15 cellular contexts compared by ENCODE assay signal in the genomic region with DNA sequence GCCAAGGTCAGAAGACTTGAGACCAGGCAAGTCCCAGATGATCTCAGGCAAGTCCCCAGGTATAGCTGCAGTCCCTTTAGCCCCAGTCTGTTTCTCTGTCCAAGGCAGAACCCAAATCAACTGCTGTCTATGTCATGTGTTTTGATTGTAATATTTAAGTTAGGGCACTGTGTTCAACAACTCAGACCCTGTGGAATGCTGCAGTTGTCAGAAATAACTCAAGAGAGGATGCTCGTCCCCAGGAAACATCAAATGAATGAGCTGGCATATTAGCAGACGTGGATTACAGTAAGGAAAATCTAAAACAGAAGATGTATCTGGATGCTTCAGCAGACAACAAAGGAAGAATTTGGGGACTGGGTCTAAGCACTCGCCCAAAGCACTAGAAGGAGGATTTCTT.
DNase-seq lines count a peak whose midpoint lies in the region; ATAC-seq, FAIRE-seq and TF ChIP-seq lines count a peak whose summit lies in the region.
"Had no signal": no experiment of that assay in that cellular context is flagged by ENCODE, and none has a peak within 500 bp of the region (broad histone marks: within the 10 kb centered on the region; RNA-seq: fewer than 3 reads in every experiment).

No MANE protein-coding gene starts in this region.

- DNase-seq in BJ (ENCODE audit: low read depth) (peak; percentile 25), dorsolateral prefrontal cortex (no peak), HepG2 (ENCODE audit: low spot score) (no peak), COR-L47 (lab: John Stamatoyannopoulos, UW) (no peak)
- DNase-seq: activated CD4-positive, alpha-beta T cell treated with anti-CD3 and anti-CD28 coated beads, Interleukin-2, amount 10 ng/mL, durations not matched to agents 7 days and 5 days; NCI-H1417; PC-9; stimulated activated CD4-positive, alpha-beta T cell treated with anti-CD3 and anti-CD28 coated beads, Interleukin-4, amount 100 ng/mL, for 24 hours; stimulated activated naive CD8-positive, alpha-beta T cell treated with anti-CD3 and anti-CD28 coated beads, Interleukin-15, amount 100 ng/mL, for 72 hours had no signal

- H3K9me3 Mint-ChIP-seq in IgD-negative memory B cell (no peaks in the 10 kb centered on the region), nephron (no peaks in the 10 kb centered on the region)
- H3K9me3 Mint-ChIP-seq: activated CD4-positive, alpha-beta T cell treated with anti-CD3 and anti-CD28 coated beads, Interleukin-2, amount 10 ng/mL, durations not matched to agents 7 days and 5 days; stimulated activated naive CD8-positive, alpha-beta T cell treated with anti-CD3 and anti-CD28 coated beads, Interleukin-15, amount 100 ng/mL, for 72 hours; T-helper 1 cell treated with Interleukin-12 subunit alpha and Interleukin-12 subunit beta and Interleukin-4 antibody, amounts not matched to agents 30 μg/mL and 1 μg/mL, for 36 hours had no signal

- CTCF ChIA-PET in BJ (lab: Yijun Ruan, JAX) (interaction anchor here (1.1 to 1.6 kb wide), 2 partner anchors 16 to 66 kb away, joined by 5 to 8 read pairs; no protein-coding TSS in a partner anchor), HepG2 (lab: Yijun Ruan, JAX; ENCODE audit: low intra/inter-chr PET ratio, low total read pairs) (no interaction called here)

- BruUV-seq in HepG2 (replicated peaks; lab: Mats Ljungman, UMichigan) = no TSS peak

- H3K27me3 Mint-ChIP-seq in IgD-negative memory B cell (no peaks in the 10 kb centered on the region), nephron (ENCODE audit: low read depth) (peaks cover 8% of the 10 kb centered on the region)

- peak overlapping the region in 32 of 59 donors; percentile 1 to 82 (median 60) for H3K27ac ChIP-seq in dorsolateral prefrontal cortex
- H3K27ac ChIP-seq in HepG2 (ENCODE audit: extremely low read length, insufficient read depth, low read length) = no peak overlapping the region
- H3K27ac ChIP-seq: PC-9 had no signal

- POLR2A ChIA-PET in BJ (lab: Charles Lee) = no interaction called here
- POLR2A ChIA-PET in HepG2 (lab: Yijun Ruan, JAX) = no interaction called here

- H3K36me3 Mint-ChIP-seq in IgD-negative memory B cell (peaks cover 10% of the 10 kb centered on the region), nephron (ENCODE audit: low read depth) (peaks cover 15% of the 10 kb centered on the region)

- no peak overlapping the region for H3K4me3 ChIP-seq in BJ (ENCODE audit: low read depth, low read length)
- H3K4me3 ChIP-seq in dorsolateral prefrontal cortex = no peak overlapping the region
- no peak overlapping the region for H3K4me3 ChIP-seq in HepG2 (replicated peaks in 1 of 3; ENCODE audit: insufficient read depth in 1 of 3, low read depth in 2 of 3, low read length in 3 of 3)
- H3K4me3 ChIP-seq: body of pancreas, PC-9 had no signal

- H3K79me2 ChIP-seq in HepG2 (ENCODE audit: insufficient read depth, low read length) = no peaks in the 10 kb centered on the region

- no peak overlapping the region for H3K9ac ChIP-seq in HepG2 (ENCODE audit: insufficient read depth, low read depth, low read length)

- H3K27me3 ChIP-seq in BJ (ENCODE audit: control insufficient read depth, insufficient read depth, low read length) = no peaks in the 10 kb centered on the region
- H3K27me3 ChIP-seq in dorsolateral prefrontal cortex = no peaks in the 10 kb centered on the region
- peaks cover 0 to 14% of the 10 kb centered on the region in 2 experiments; a peak in 1 of 5 replicates for H3K27me3 ChIP-seq in HepG2 (ENCODE audit: control insufficient read depth in 1 of 2, insufficient read depth in 2 of 2, low read length in 2 of 2)
- H3K27me3 ChIP-seq: body of pancreas had no signal

- no peak overlapping the region for H2AFZ ChIP-seq in HepG2 (ENCODE audit: low read length)
- H2AFZ ChIP-seq: PC-9 had no signal

- peak overlapping the region; percentile 63 to 83 (median 68) for H3K4me3 Mint-ChIP-seq in IgD-negative memory B cell
- H3K4me3 Mint-ChIP-seq in nephron = peak overlapping the region in 1 of 3 experiments; percentile 7
- H3K4me3 Mint-ChIP-seq: activated CD4-positive, alpha-beta T cell treated with anti-CD3 and anti-CD28 coated beads, Interleukin-2, amount 10 ng/mL, durations not matched to agents 7 days and 5 days; stimulated activated naive CD8-positive, alpha-beta T cell treated with anti-CD3 and anti-CD28 coated beads, Interleukin-15, amount 100 ng/mL, for 72 hours; T-helper 1 cell treated with Interleukin-12 subunit alpha and Interleukin-12 subunit beta and Interleukin-4 antibody, amounts not matched to agents 30 μg/mL and 1 μg/mL, for 36 hours had no signal

- no peak for TF ChIP-seq POLR2A in HepG2 (IDR thresholded peaks at IDR 0.05; ENCODE audit: insufficient read depth in 1 of 2, low read depth in 2 of 2, low read length in 2 of 2)

- H4K20me1 ChIP-seq in HepG2 (ENCODE audit: insufficient read depth, low read length) = no peaks in the 10 kb centered on the region

- ATAC-seq in GM18520 (IDR thresholded peaks at IDR 0.05; ENCODE audit: unreplicated experiment) (no peak), HepG2 (no peak), GM21526 (IDR thresholded peaks at IDR 0.05; ENCODE audit: low FRiP score, unreplicated experiment) (no peak)
- ATAC-seq: body of pancreas; stimulated activated naive CD8-positive, alpha-beta T cell treated with anti-CD3 and anti-CD28 coated beads, Interleukin-15, amount 100 ng/mL, for 72 hours had no signal

- in situ Hi-C loops in HepG2 (cut with HindIII; ENCODE audit: extremely low pct_ligation_motif_present, low pct_unique_long_range_greater_than_20kb) = no loop called here

- H3K36me3 ChIP-seq in BJ (ENCODE audit: control insufficient read depth, insufficient read depth, low read length) (no peaks in the 10 kb centered on the region), HepG2 (replicated peaks in 1 of 2; ENCODE audit: control insufficient read depth in 1 of 2, insufficient read depth in 2 of 2, low read length in 2 of 2) (no peaks in the 10 kb centered on the region)

- H3K27ac Mint-ChIP-seq in IgD-negative memory B cell (peak overlapping the region; percentile 52 to 97 (median 74)), nephron (peak overlapping the region; percentile 67 to 92 (median 67))
- H3K27ac Mint-ChIP-seq: activated CD4-positive, alpha-beta T cell treated with anti-CD3 and anti-CD28 coated beads, Interleukin-2, amount 10 ng/mL, durations not matched to agents 7 days and 5 days; stimulated activated naive CD8-positive, alpha-beta T cell treated with anti-CD3 and anti-CD28 coated beads, Interleukin-15, amount 100 ng/mL, for 72 hours; T-helper 1 cell treated with Interleukin-12 subunit alpha and Interleukin-12 subunit beta and Interleukin-4 antibody, amounts not matched to agents 30 μg/mL and 1 μg/mL, for 36 hours had no signal

- no peaks in the 10 kb centered on the region for H3K9me3 ChIP-seq in HepG2 (ENCODE audit: low read length)
- H3K9me3 ChIP-seq: body of pancreas had no signal

- no peak for FAIRE-seq in HepG2 (lab: Jason Lieb, UNC)

- TF ChIP-seq RAD21 in HepG2 (CRISPR knock-in tag; IDR thresholded peaks at IDR 0.05) = no peak

- intact Hi-C loops in dorsolateral prefrontal cortex (cut with DNase I) (no loop called here), HepG2 (cut with micrococcal nuclease; ENCODE audit: unreplicated experiment) (no loop called here)

- H3K4me1 ChIP-seq in HepG2 (ENCODE audit: insufficient read depth, low read length) = peaks cover 61% of the 10 kb centered on the region

- 44% methylated on average over 3 of the region's 3 CpGs for WGBS in HepG2 (ENCODE audit: low lambda C conversion rate)

- TF ChIP-seq CTCF in BJ (IDR thresholded peaks at IDR 0.05; ENCODE audit: insufficient read depth, low read depth, low read length) (no peak), dorsolateral prefrontal cortex (IDR thresholded peaks at IDR 0.05 in 54 of 56, conservative IDR thresholded peaks at IDR 0.05 in 2 of 56; ENCODE audit: low read depth in 1 of 56, partially characterized antibody in 56 of 56) (no peak), nephron (IDR thresholded peaks at IDR 0.05; ENCODE audit: unreplicated experiment in 3 of 3) (no peak), HepG2 (CRISPR knock-in tag; IDR thresholded peaks at IDR 0.05) (no peak)

- peaks cover 65 to 81% (median 71%) of the 10 kb centered on the region in 3 donors for H3K4me1 Mint-ChIP-seq in IgD-negative memory B cell
- H3K4me1 Mint-ChIP-seq in nephron = peaks cover 65% of the 10 kb centered on the region
- H3K4me1 Mint-ChIP-seq: stimulated activated naive CD8-positive, alpha-beta T cell treated with anti-CD3 and anti-CD28 coated beads, Interleukin-15, amount 100 ng/mL, for 72 hours had no signal

- H3K4me2 ChIP-seq in HepG2 (ENCODE audit: low read depth, low read length) = no peak overlapping the region
- H3K4me2 ChIP-seq: PC-9 had no signal

- TF ChIP-seq EP300 in HepG2 (IDR thresholded peaks at IDR 0.05; ENCODE audit: low read depth in 2 of 2, low read length in 2 of 2) (no peak), HepG2 (CRISPR knock-in tag; IDR thresholded peaks at IDR 0.05; ENCODE audit: borderline replicate concordance) (no peak)

TF ChIP-seq in HepG2, 621 proteins besides CTCF, POLR2A, EP300 and RAD21 (continues in another document):
- TF ChIP-seq PPARG (CRISPR knock-in tag; conservative IDR thresholded peaks at IDR 0.05) (no peak), GTF3A (CRISPR knock-in tag; conservative IDR thresholded peaks at IDR 0.05) (no peak), ZNF383 (CRISPR knock-in tag; IDR thresholded peaks at IDR 0.05; ENCODE audit: borderline replicate concordance) (no peak), ZBTB39 (CRISPR knock-in tag; IDR thresholded peaks at IDR 0.05) (no peak), HCFC1 (IDR thresholded peaks at IDR 0.05; ENCODE audit: low read depth, low read length) (no peak), ZFAT (CRISPR knock-in tag; conservative IDR thresholded peaks at IDR 0.05) (no peak), ISL2 (CRISPR knock-in tag; IDR thresholded peaks at IDR 0.05) (no peak), YEATS2 (CRISPR knock-in tag; IDR thresholded peaks at IDR 0.05; ENCODE audit: borderline replicate concordance) (no peak), ZNF274 (CRISPR knock-in tag; IDR thresholded peaks at IDR 0.05) (no peak), SALL1 (CRISPR knock-in tag; IDR thresholded peaks at IDR 0.05) (no peak), ZNF777 (CRISPR knock-in tag; IDR thresholded peaks at IDR 0.05) (no peak)
